Comparison of ENCODE assay signal across 8 cellular contexts in genomic region chr13:19958119-19959111, GRCh38. TPM values are rescaled to one million over a fixed set of nuclear protein-coding genes. Genes with fewer than 3 reads are reported as not detected.
DNase-seq lines count a peak whose midpoint lies in the region; ATAC-seq, FAIRE-seq and TF ChIP-seq lines count a peak whose summit lies in the region.

ZMYM2 (plus strand) TSS chr13:19958727; CDS start chr13:19993073, 34,346 bp downstream.

- H3K9ac ChIP-seq in HUES48 (ENCODE audit: low read depth, low read length) (peak within 1 kb of the TSS; percentile 94), NT2/D1 (ENCODE audit: insufficient read length, low read depth) (peak within 1 kb of the TSS; percentile 93), H1 (replicated peaks in 1 of 4; ENCODE audit: extremely low read depth in 1 of 4, low read depth in 3 of 4, low read length in 3 of 4) (peak within 1 kb of the TSS; percentile 84 to 93 (median 90)), mesenchymal stem cell (ENCODE audit: low read length) (peak within 1 kb of the TSS; percentile 94)

- H3K23ac ChIP-seq in H1 (ENCODE audit: insufficient read length) (no peak within 1 kb of the TSS), mesenchymal stem cell (ENCODE audit: low read length in 2 of 2) (peak within 1 kb of the TSS in 1 of 2 experiments; percentile 50)

- H3K4me1 Mint-ChIP-seq in Caco-2 (ENCODE audit: low read depth, unreplicated experiment) = peaks cover 7% of the 10 kb centered on the region
- H3K4me1 Mint-ChIP-seq in activated CD8-positive, alpha-beta memory T cell treated with anti-CD3 and anti-CD28 coated beads, Interleukin-2, amount 10 ng/mL, durations not matched to agents 7 days and 5 days = peaks cover 27% of the 10 kb centered on the region

- peak within 1 kb of the TSS; percentile 99 for H3K18ac ChIP-seq in H1 (ENCODE audit: extremely low read depth, low read length)
- peak within 1 kb of the TSS; percentile 94 to 98 for H3K18ac ChIP-seq in mesenchymal stem cell (ENCODE audit: low read depth in 1 of 2, low read length in 2 of 2)

- H2BK20ac ChIP-seq in H1 (ENCODE audit: low read length) = no peak within 1 kb of the TSS

- peaks cover 5 to 43% of the 10 kb centered on the region in 2 experiments; a peak in 3 of 4 replicates for H3K79me2 ChIP-seq in H1 (ENCODE audit: control insufficient read depth in 1 of 2, insufficient read depth in 2 of 2, low read length in 2 of 2)

- CTCF ChIA-PET in Caco-2 (lab: Charles Lee) (interaction anchor here (0.6 kb wide), 1 partner anchor 31 kb away, joined by 3 read pairs; no protein-coding TSS in a partner anchor), H1 (lab: Charles Lee; ENCODE audit: partially characterized antibody) (interaction anchor here (0.6 kb wide), 1 partner anchor 28 kb away, joined by 3 read pairs; no protein-coding TSS in a partner anchor)
- CTCF ChIA-PET in activated CD8-positive, alpha-beta memory T cell treated with anti-CD3 and anti-CD28 coated beads, Interleukin-2, amount 10 ng/mL, durations not matched to agents 7 days and 5 days (lab: Charles Lee) = interaction anchor here (0.9 to 1.0 kb wide), 2 partner anchors 94 to 176 kb away, joined by 4 to 6 read pairs; partner anchors contain the start of genes PSPC1 and ZMYM5

- H3K23me2 ChIP-seq in H1 (ENCODE audit: low read depth, low read length) = peaks cover 4% of the 10 kb centered on the region

- H4K91ac ChIP-seq in H1 (replicated peaks; ENCODE audit: insufficient read length, low read length) (peak within 1 kb of the TSS; percentile 81), mesenchymal stem cell (ENCODE audit: low read length) (peak within 1 kb of the TSS; percentile 89)

- intact Hi-C loops in Caco-2 (cut with micrococcal nuclease; ENCODE audit: unreplicated experiment) = loop anchor here (2.0 to 10.0 kb wide), 2 partner anchors 96 to 364 kb away; partner anchors contain the start of gene ZMYM5

- H3K9me3 ChIP-seq in Caco-2 = no peaks in the 10 kb centered on the region
- no peaks in the 10 kb centered on the region for H3K9me3 ChIP-seq in HUES48 (ENCODE audit: control insufficient read depth, insufficient read depth, low read length)
- H3K9me3 ChIP-seq in NT2/D1 (ENCODE audit: insufficient read depth, low read length) = no peaks in the 10 kb centered on the region
- H3K9me3 ChIP-seq in H1 (ENCODE audit: insufficient read depth in 2 of 2, low read depth in 1 of 2, low read length in 1 of 2) = no peaks in the 10 kb centered on the region; a peak in 1 of 4 replicates
- no peaks in the 10 kb centered on the region for H3K9me3 ChIP-seq in mesenchymal stem cell (ENCODE audit: control insufficient read depth, low read length)

- H3K27ac Mint-ChIP-seq in Caco-2 (ENCODE audit: unreplicated experiment) = peak within 1 kb of the TSS; percentile 96
- peak within 1 kb of the TSS; percentile 95 for H3K27ac Mint-ChIP-seq in activated CD8-positive, alpha-beta memory T cell treated with anti-CD3 and anti-CD28 coated beads, Interleukin-2, amount 10 ng/mL, durations not matched to agents 7 days and 5 days

- H3K27me3 ChIP-seq in Caco-2 (replicated peaks; ENCODE audit: control insufficient read depth, insufficient read depth, low read length) = no peaks in the 10 kb centered on the region
- H3K27me3 ChIP-seq in HUES48 (ENCODE audit: control insufficient read depth, insufficient read depth, low read length) = no peaks in the 10 kb centered on the region
- no peaks in the 10 kb centered on the region for H3K27me3 ChIP-seq in NT2/D1 (ENCODE audit: insufficient read depth, insufficient read length)
- no peaks in the 10 kb centered on the region for H3K27me3 ChIP-seq in H1 (replicated peaks in 1 of 4; ENCODE audit: control insufficient read depth in 3 of 4, extremely low read depth in 1 of 4, insufficient read depth in 3 of 4, low read length in 3 of 4)
- no peaks in the 10 kb centered on the region for H3K27me3 ChIP-seq in mesenchymal stem cell (ENCODE audit: control insufficient read depth in 1 of 2, insufficient read depth in 1 of 2, low read length in 2 of 2)

- peak; percentile 78 for ATAC-seq in GM21423 (IDR thresholded peaks at IDR 0.05; ENCODE audit: unreplicated experiment)
- peak; percentile 85 for ATAC-seq in activated CD8-positive, alpha-beta memory T cell treated with anti-CD3 and anti-CD28 coated beads, Interleukin-2, amount 10 ng/mL, durations not matched to agents 7 days and 5 days

- H3K9me3 Mint-ChIP-seq in Caco-2 (ENCODE audit: unreplicated experiment) = no peaks in the 10 kb centered on the region
- no peaks in the 10 kb centered on the region for H3K9me3 Mint-ChIP-seq in activated CD8-positive, alpha-beta memory T cell treated with anti-CD3 and anti-CD28 coated beads, Interleukin-2, amount 10 ng/mL, durations not matched to agents 7 days and 5 days (ENCODE audit: low read depth)

- POLR2A ChIA-PET in Caco-2 (lab: Charles Lee) (interaction anchor here (1.0 kb wide), 1 partner anchor 94 kb away, joined by 3 read pairs; no protein-coding TSS in a partner anchor), H1 (lab: Charles Lee; ENCODE audit: partially characterized antibody) (interaction anchor here (0.8 to 1.0 kb wide), 5 partner anchors 8 to 108 kb away, joined by 3 to 4 read pairs (median 3); partner anchors contain the start of gene ZMYM5)

- peak within 1 kb of the TSS; percentile 99 for H3K4me3 Mint-ChIP-seq in Caco-2 (ENCODE audit: unreplicated experiment)
- H3K4me3 Mint-ChIP-seq in activated CD8-positive, alpha-beta memory T cell treated with anti-CD3 and anti-CD28 coated beads, Interleukin-2, amount 10 ng/mL, durations not matched to agents 7 days and 5 days = peak within 1 kb of the TSS; percentile 95

- H4K5ac ChIP-seq in H1 (ENCODE audit: insufficient read length, low read depth, low read length) = peak within 1 kb of the TSS; percentile 97

- H2BK120ac ChIP-seq in H1 (replicated peaks; ENCODE audit: low read depth, low read length) (no peak within 1 kb of the TSS), mesenchymal stem cell (ENCODE audit: low read depth, low read length) (peak within 1 kb of the TSS; percentile 89)

- no peak for TF ChIP-seq CTCF in Caco-2 (IDR thresholded peaks at IDR 0.05; ENCODE audit: insufficient read depth in 1 of 2, low read depth in 1 of 2, low read length in 1 of 2, severe bottlenecking in 1 of 2, unreplicated experiment in 1 of 2)
- TF ChIP-seq CTCF in H1 (IDR thresholded peaks at IDR 0.05; ENCODE audit: control extremely low read depth in 1 of 3, insufficient read depth in 1 of 3, low read depth in 1 of 3, low read length in 3 of 3) = no peak

- TF ChIP-seq RAD21 in H1 (IDR thresholded peaks at IDR 0.05 in 1 of 2, conservative IDR thresholded peaks at IDR 0.05 in 1 of 2; ENCODE audit: low read depth in 2 of 2, low read length in 2 of 2) = no peak

- H2AK5ac ChIP-seq in H1 (ENCODE audit: low read depth, low read length) (no peak within 1 kb of the TSS), mesenchymal stem cell (ENCODE audit: low read length, severe bottlenecking) (peak within 1 kb of the TSS; percentile 87)

- H3K27ac ChIP-seq in HUES48 (ENCODE audit: low read depth, low read length) = peak within 1 kb of the TSS; percentile 99
- H3K27ac ChIP-seq in H1 (ENCODE audit: low read depth, low read length) = peak within 1 kb of the TSS; percentile 98
- H3K27ac ChIP-seq in mesenchymal stem cell (ENCODE audit: low read length, poor library complexity, severe bottlenecking) = peak within 1 kb of the TSS; percentile 98

- 0% methylated on average over 9 of the region's 115 CpGs; no CpG with 5 or more reads in 1 of the 2 experiments for WGBS in H1 (ENCODE audit: extremely low coverage in 1 of 2, insufficient coverage in 1 of 2, insufficient read length in 1 of 2, insufficient replicate concordance in 2 of 2, low coverage in 1 of 2, low lambda C conversion rate in 2 of 2, missing lambda C conversion rate in 1 of 2), 2 experiments
- under 1% methylated on average over 72 of the region's 115 CpGs for WGBS in mesenchymal stem cell

- H3K4ac ChIP-seq in H1 (replicated peaks; ENCODE audit: insufficient read length, low read depth, low read length) (peak within 1 kb of the TSS; percentile 82), mesenchymal stem cell (ENCODE audit: low read depth in 1 of 2, low read length in 2 of 2) (peak within 1 kb of the TSS; percentile 84 to 98)

- H2BK5ac ChIP-seq in H1 (ENCODE audit: low read depth, low read length) = peak within 1 kb of the TSS; percentile 94
- peak within 1 kb of the TSS; percentile 95 for H2BK5ac ChIP-seq in mesenchymal stem cell (ENCODE audit: low read depth, low read length, poor library complexity, severe bottlenecking)

- no peak for TF ChIP-seq EP300 in H1 (IDR thresholded peaks at IDR 0.05; ENCODE audit: borderline replicate concordance in 1 of 2, low read depth in 2 of 2, low read length in 2 of 2)

- H3K14ac ChIP-seq in H1 (ENCODE audit: insufficient read length) (no peak within 1 kb of the TSS), mesenchymal stem cell (ENCODE audit: low read length in 2 of 2) (peak within 1 kb of the TSS in 1 of 2 experiments; percentile 100)

- H4K20me1 ChIP-seq in H1 (replicated peaks in 1 of 2; ENCODE audit: control insufficient read depth in 1 of 2, insufficient read depth in 2 of 2, low read length in 2 of 2) = peaks cover 5 to 18% of the 10 kb centered on the region in 2 experiments

- BruUV-seq in Caco-2 (replicated peaks; lab: Mats Ljungman, UMichigan) = TSS peak; percentile 83

- H3K79me1 ChIP-seq in H1 (ENCODE audit: low read depth, low read length) (no peaks in the 10 kb centered on the region), mesenchymal stem cell (replicated peaks; ENCODE audit: low read length, poor library complexity, severe bottlenecking) (peaks cover 2% of the 10 kb centered on the region)

- H3K4me1 ChIP-seq in Caco-2 (peaks cover 5% of the 10 kb centered on the region), HUES48 (ENCODE audit: control insufficient read depth, insufficient read depth, low read length) (peaks cover 12% of the 10 kb centered on the region), NT2/D1 (ENCODE audit: insufficient read depth, insufficient read length) (no peaks in the 10 kb centered on the region), H1 (replicated peaks in 1 of 4; ENCODE audit: control insufficient read depth in 3 of 4, insufficient read depth in 4 of 4, low read length in 3 of 4) (peaks cover 0 to 6% (median 3%) of the 10 kb centered on the region in 4 experiments; a peak in 2 of 7 replicates), mesenchymal stem cell (ENCODE audit: control insufficient read depth, insufficient read depth, low read depth, low read length) (peaks cover 7% of the 10 kb centered on the region)

- H3K36me3 ChIP-seq in Caco-2 (ENCODE audit: control insufficient read depth, insufficient read depth, low read length) (no peaks in the 10 kb centered on the region), HUES48 (ENCODE audit: control insufficient read depth, insufficient read depth, low read length) (peaks cover 28% of the 10 kb centered on the region), NT2/D1 (ENCODE audit: insufficient read depth, insufficient read length, low read length) (peaks cover 5% of the 10 kb centered on the region), H1 (ENCODE audit: control insufficient read depth in 2 of 4, insufficient read depth in 4 of 4, low read length in 3 of 4) (peaks cover 0 to 18% (median 4%) of the 10 kb centered on the region in 4 experiments; a peak in 3 of 8 replicates), mesenchymal stem cell (ENCODE audit: control insufficient read depth in 1 of 2, insufficient read depth in 2 of 2, low read depth in 1 of 2, low read length in 2 of 2) (peaks cover 4 to 26% of the 10 kb centered on the region in 2 experiments)

- H3K4me3 ChIP-seq in Caco-2 (ENCODE audit: low read depth, low read length) (peak within 1 kb of the TSS; percentile 91), HUES48 (ENCODE audit: low read depth, low read length) (peak within 1 kb of the TSS; percentile 85), NT2/D1 (ENCODE audit: insufficient read length, low read depth) (peak within 1 kb of the TSS; percentile 72), H1 (ENCODE audit: extremely low read depth in 1 of 4, insufficient read depth in 2 of 4, low read depth in 3 of 4, low read length in 4 of 4) (peak within 1 kb of the TSS; percentile 73 to 99 (median 93)), mesenchymal stem cell (ENCODE audit: insufficient read depth in 1 of 2, low read depth in 1 of 2, low read length in 2 of 2) (peak within 1 kb of the TSS; percentile 86 to 92)

- H4K8ac ChIP-seq in H1 (ENCODE audit: extremely low read depth, insufficient read depth, low read length) = peak within 1 kb of the TSS; percentile 99
- H4K8ac ChIP-seq in mesenchymal stem cell (ENCODE audit: low read length) = peak within 1 kb of the TSS; percentile 99

- H2AFZ ChIP-seq in H1 (ENCODE audit: low read length) (no peak within 1 kb of the TSS; the same call in 1 of the 2 replicates), mesenchymal stem cell (ENCODE audit: low read depth, low read length) (peak within 1 kb of the TSS; percentile 64)

- H3K4me2 ChIP-seq in H1 (ENCODE audit: insufficient read depth in 1 of 2, low read depth in 2 of 2, low read length in 2 of 2) (peak within 1 kb of the TSS; percentile 78 to 96), mesenchymal stem cell (ENCODE audit: low read length, poor library complexity, severe bottlenecking) (peak within 1 kb of the TSS; percentile 94)

- H3K36me3 Mint-ChIP-seq in Caco-2 (ENCODE audit: insufficient read depth, unreplicated experiment) = peaks cover 52% of the 10 kb centered on the region
- peaks cover 6% of the 10 kb centered on the region for H3K36me3 Mint-ChIP-seq in activated CD8-positive, alpha-beta memory T cell treated with anti-CD3 and anti-CD28 coated beads, Interleukin-2, amount 10 ng/mL, durations not matched to agents 7 days and 5 days

- 0 out of 2 replicates have a peak within 1 kb of the TSS, but pooled peaks have one; percentile 76 for H2BK15ac ChIP-seq in H1 (ENCODE audit: low read length)
- H2BK15ac ChIP-seq in mesenchymal stem cell (ENCODE audit: low read depth, poor library complexity, severe bottlenecking) = peak within 1 kb of the TSS; percentile 80

- H2BK12ac ChIP-seq in H1 (ENCODE audit: low read depth, low read length) (no peak within 1 kb of the TSS), mesenchymal stem cell (ENCODE audit: low read length in 2 of 2) (peak within 1 kb of the TSS; percentile 28 to 90)

- peak; percentile 17 to 38; a peak in 2 of 3 replicates for TF ChIP-seq POLR2A in H1 (IDR thresholded peaks at IDR 0.05; ENCODE audit: control extremely low read depth in 1 of 2, low read depth in 2 of 2, low read length in 2 of 2)

- DNase-seq in Caco-2 = peak; percentile 99 to 100
- DNase-seq in NT2/D1 (ENCODE audit: low read depth, low spot score) = peak; percentile 87
- peak; percentile 98 for DNase-seq in activated CD8-positive, alpha-beta memory T cell treated with anti-CD3 and anti-CD28 coated beads, Interleukin-2, amount 10 ng/mL, durations not matched to agents 7 days and 5 days
- DNase-seq in H1 (ENCODE audit: low read depth in 1 of 2, low spot score in 2 of 2) = peak; percentile 92 to 100
- DNase-seq in mesenchymal stem cell = peak; percentile 97
- peak; percentile 93 for DNase-seq in stimulated activated CD8-positive, alpha-beta memory T cell treated with anti-CD3 and anti-CD28 coated beads, Interleukin-12 subunit alpha, Interleukin-12 subunit beta, amount 100 ng/mL, for 24 hours (ENCODE audit: extremely low read depth)

- no peak for FAIRE-seq in H1 (lab: Jason Lieb, UNC)

- no peaks in the 10 kb centered on the region for H3K27me3 Mint-ChIP-seq in Caco-2 (ENCODE audit: insufficient read depth, unreplicated experiment)
- peaks cover 7% of the 10 kb centered on the region for H3K27me3 Mint-ChIP-seq in activated CD8-positive, alpha-beta memory T cell treated with anti-CD3 and anti-CD28 coated beads, Interleukin-2, amount 10 ng/mL, durations not matched to agents 7 days and 5 days

- H3K56ac ChIP-seq in H1 (replicated peaks; ENCODE audit: insufficient read length, low read depth, low read length) = peak within 1 kb of the TSS; percentile 94

RNA-seq across cellular contexts. Expression of gene ZMYM2, which starts in this region (rescaled TPM):
- 91.1 and 101 TPM in 2 replicates for total RNA-seq in Caco-2 (2022)
- total RNA-seq in activated CD8-positive, alpha-beta memory T cell treated with anti-CD3 and anti-CD28 coated beads, Interleukin-2, amount 10 ng/mL, durations not matched to agents 7 days and 5 days = 10 to 100 TPM; 51.6 to 67.6 TPM
- total RNA-seq in H1 (2021; fragmentation: NEBNext Ultra II Directional; extraction: Animal tissue kit (Norgen Biotek cat#: 25700)) = 159 and 171 TPM in 2 replicates
- 25.0 and 41.2 TPM in 2 replicates for polyA plus RNA-seq in H1 (2011; rRNA removed)
- 54.0 TPM for polyA plus RNA-seq in H1 (2011; cell fraction: cytosol; rRNA removed)
- polyA plus RNA-seq in H1 (2011; cell fraction: nucleus; rRNA removed) = 32.8 TPM
- 63.6 to 124 TPM (median 74.4 TPM) in 4 replicates for polyA plus RNA-seq in H1 (2012, experiment 1 of 2)
- 6.0 TPM for polyA plus RNA-seq in H1 (2012, experiment 2 of 2)
- 95.1 TPM for polyA plus RNA-seq in H1 (2013, experiment 1 of 2)
- 90.5 TPM for polyA plus RNA-seq in H1 (2013, experiment 2 of 2)
- 125 and 198 TPM in 2 replicates for polyA minus RNA-seq in H1 (2011; rRNA and poly(A)+ RNA removed)
- 86.2 TPM for polyA minus RNA-seq in H1 (2011; cell fraction: cytosol; rRNA and poly(A)+ RNA removed)
- 221 TPM for polyA minus RNA-seq in H1 (2011; cell fraction: nucleus; rRNA and poly(A)+ RNA removed)
- polyA plus RNA-seq in mesenchymal stem cell (2013, experiment 1 of 2) = 39.7 TPM
- polyA plus RNA-seq in mesenchymal stem cell (2013, experiment 2 of 2) = 37.9 TPM

Comparison
In these comparisons a context has a peak if more than half of its experiments do, and no peak if none do; other contexts are left out.
1. Peak in every context shown above with its lines: DNase-seq, ATAC-seq, H3K4me3 ChIP-seq and H3K27ac ChIP-seq.